ENCODE assay signal across 8 cellular contexts in the genomic region with DNA sequence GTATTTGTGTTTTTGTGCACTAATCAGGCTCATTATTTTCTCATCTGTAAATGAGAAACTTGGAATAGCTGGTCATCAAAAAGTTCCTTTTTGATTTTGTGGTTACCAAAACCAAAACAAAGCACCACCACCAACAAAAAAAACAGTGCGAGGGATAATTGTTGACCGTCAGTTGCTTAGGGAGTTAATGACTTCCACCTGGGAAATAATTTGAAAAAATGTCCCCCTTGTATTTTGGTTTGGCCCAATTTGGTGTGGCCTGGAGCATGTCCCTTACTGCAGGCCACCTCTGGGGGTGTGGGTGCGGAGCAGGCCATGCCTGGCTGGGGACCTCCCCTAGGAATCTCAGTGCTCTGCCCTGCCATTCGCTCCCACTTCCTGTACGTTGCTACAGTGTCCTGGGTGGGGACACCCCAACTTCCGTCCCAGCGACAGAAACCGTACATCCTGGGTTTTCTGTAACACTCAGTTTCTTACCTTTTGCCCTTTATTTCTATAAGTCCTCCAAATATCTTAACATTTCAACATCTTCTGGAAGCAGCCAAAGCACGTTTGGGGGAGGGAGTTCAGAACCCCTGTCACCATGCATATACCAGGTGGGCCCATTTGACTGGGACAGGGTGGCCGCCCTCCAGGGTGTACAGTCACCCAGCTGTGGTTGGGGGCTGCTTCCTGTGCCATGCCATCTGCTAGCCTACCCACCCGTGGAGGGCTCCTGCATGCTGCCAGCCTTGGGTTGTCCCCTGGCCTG. TPM values are rescaled to one million over a fixed set of nuclear protein-coding genes. Genes with fewer than 3 reads are reported as not detected.
DNase-seq lines count a peak whose midpoint lies in the region; ATAC-seq and TF ChIP-seq lines count a peak whose summit lies in the region.
"Had no signal": no experiment of that assay in that cellular context is flagged by ENCODE, and none has a peak within 500 bp of the region (broad histone marks: within the 10 kb centered on the region; RNA-seq: fewer than 3 reads in every experiment).

No MANE protein-coding gene starts in this region.

- H3K36me3 Mint-ChIP-seq in activated B cell treated with CpG ODN at 0.5 μM for 24 hours (ENCODE audit: low read depth) = peaks cover 13% of the 10 kb centered on the region

- no peak overlapping the region for H3K4me3 ChIP-seq in PC-3 (ENCODE audit: low read length)

- BruUV-seq in PC-3 (replicated peaks; lab: Mats Ljungman, UMichigan) = no TSS peak

- no peak overlapping the region for H2AFZ ChIP-seq in PC-3 (ENCODE audit: low read length)

- no peaks in the 10 kb centered on the region for H3K9me2 ChIP-seq in PC-3 (replicated peaks; ENCODE audit: low read length)

- intact Hi-C loops in activated B cell treated with CpG ODN at 0.5 μM for 24 hours (cut with micrococcal nuclease) = loop anchor here (1.0 to 10.0 kb wide), 10 partner anchors 10 to 419 kb away; partner anchors contain the start of gene UXS1
- intact Hi-C loops in posterior vena cava (cut with DNase I) = no loop called here
- intact Hi-C loops in PC-3 (cut with micrococcal nuclease) = no loop called here

- no peaks in the 10 kb centered on the region for H3K36me3 ChIP-seq in PC-3 (ENCODE audit: low read depth, low read length)

- TF ChIP-seq CTCF in activated B cell treated with CpG ODN at 0.5 μM for 24 hours (IDR thresholded peaks at IDR 0.05) (no peak), PC-3 (conservative IDR thresholded peaks at IDR 0.05; ENCODE audit: low read depth, low read length) (no peak)

- no peak overlapping the region for H3K27ac ChIP-seq in PC-3 (ENCODE audit: low read length)

- H3K27me3 Mint-ChIP-seq in activated B cell treated with CpG ODN at 0.5 μM for 24 hours = no peaks in the 10 kb centered on the region

- ATAC-seq in GM18909 (IDR thresholded peaks at IDR 0.05; ENCODE audit: poor library complexity, unreplicated experiment) = peak; percentile 55
- ATAC-seq in HG02678 (IDR thresholded peaks at IDR 0.05; ENCODE audit: unreplicated experiment) = peak; percentile 35
- peak; percentile 96 for ATAC-seq in activated B cell treated with CpG ODN at 0.5 μM for 24 hours (ENCODE audit: low read depth)
- no peak for ATAC-seq in PC-3

- H3K27ac Mint-ChIP-seq in activated B cell treated with CpG ODN at 0.5 μM for 24 hours = peak overlapping the region; percentile 93

- POLR2A ChIA-PET in activated B cell treated with CpG ODN at 0.5 μM for 24 hours (lab: Charles Lee) = interaction anchor here (0.6 to 3.9 kb wide), 13 partner anchors 12 to 446 kb away, joined by 3 to 44 read pairs (median 4); partner anchors contain the start of gene NCK2
- POLR2A ChIA-PET in PC-3 (lab: Charles Lee; ENCODE audit: unreplicated experiment) = no interaction called here

- DNase-seq in activated B cell treated with CpG ODN at 0.5 μM for 24 hours = peak; percentile 64
- peak; percentile 44 for DNase-seq in posterior vena cava (ENCODE audit: low spot score)
- DNase-seq in RKO (ENCODE audit: low spot score) = no peak
- no peak for DNase-seq in NOMO-1 treated with dmso at 0.1 percent for 144 hours (lab: John Stamatoyannopoulos, UW; ENCODE audit: unreplicated experiment)
- no peak for DNase-seq in PC-3
- DNase-seq: stimulated activated CD4-positive, alpha-beta T cell treated with anti-CD3 and anti-CD28 coated beads, Interleukin-4, amount 100 ng/mL, for 4 hours had no signal

- no peak overlapping the region for H3K9ac ChIP-seq in PC-3 (ENCODE audit: low read length)

- H3K4me1 Mint-ChIP-seq in activated B cell treated with CpG ODN at 0.5 μM for 24 hours = peaks cover 87% of the 10 kb centered on the region

- H3K4me2 ChIP-seq in PC-3 (ENCODE audit: low read length) = no peak overlapping the region

- H4K20me1 ChIP-seq in PC-3 (ENCODE audit: low read length) = no peaks in the 10 kb centered on the region

- H3K27me3 ChIP-seq in PC-3 (ENCODE audit: low read length) = no peaks in the 10 kb centered on the region

- CTCF ChIA-PET in activated B cell treated with CpG ODN at 0.5 μM for 24 hours (lab: Charles Lee) (interaction anchor here (1.1 to 1.2 kb wide), 2 partner anchors 12 to 33 kb away, joined by 3 to 6 read pairs; no protein-coding TSS in a partner anchor), PC-3 (lab: Charles Lee) (no interaction called here)

- no peaks in the 10 kb centered on the region for H3F3A ChIP-seq in PC-3 (ENCODE audit: low read length, unreplicated experiment)

- H3K9me3 Mint-ChIP-seq in activated B cell treated with CpG ODN at 0.5 μM for 24 hours = no peaks in the 10 kb centered on the region

- peak overlapping the region; percentile 57 for H3K4me3 Mint-ChIP-seq in activated B cell treated with CpG ODN at 0.5 μM for 24 hours

- no peaks in the 10 kb centered on the region for H3K9me3 ChIP-seq in PC-3 (ENCODE audit: low read length)

- H3K79me2 ChIP-seq in PC-3 (ENCODE audit: low read length) = 0 out of 2 replicates have a peak, but pooled peaks cover 10% of the 10 kb centered on the region

- no peaks in the 10 kb centered on the region for H3K4me1 ChIP-seq in PC-3 (ENCODE audit: insufficient read depth, low read length)

RNA-seq across cellular contexts. Expression of gene NCK2, which starts 31.3 kb away (rescaled TPM):
- total RNA-seq in activated B cell treated with CpG ODN at 0.5 μM for 24 hours = 52.9 and 53.4 TPM in 2 replicates
- total RNA-seq in posterior vena cava = 10 to 100 TPM; 32.8 to 42.6 TPM
- total RNA-seq in PC-3 (2014; rRNA removed) = 45.4 and 68.8 TPM in 2 replicates

Comparison
In these comparisons a context has a peak if more than half of its experiments do, and no peak if none do; other contexts are left out.
1. DNase-seq: peak in activated B cell treated with CpG ODN at 0.5 μM for 24 hours (single experiment) and posterior vena cava (single experiment); none in RKO (single experiment), NOMO-1 treated with dmso at 0.1 percent for 144 hours (single experiment) and PC-3 (single experiment).